Comparison of ENCODE assay signal across 21 cellular contexts in genomic region chr5:140391732-140392131, GRCh38. TPM values are rescaled to one million over a fixed set of nuclear protein-coding genes. Genes with fewer than 3 reads are reported as not detected.
"Had no signal": no experiment of that assay in that cellular context is flagged by ENCODE, and none has a peak within 500 bp of the region (broad histone marks: within the 10 kb centered on the region; RNA-seq: fewer than 3 reads in every experiment).

No MANE protein-coding gene starts in this region.

- H3K4me3 ChIP-seq: body of pancreas, pancreas, right lobe of liver, smooth muscle cell, testis had no signal

- H3K4me1 ChIP-seq: body of pancreas, foreskin keratinocyte, pancreas, testis had no signal

- H3K9me3 ChIP-seq: body of pancreas, pancreas, right lobe of liver, testis had no signal

- DNase-seq: activated B cell treated with CpG ODN at 0.5 μM for 24 hours; activated CD4-positive, alpha-beta T cell treated with anti-CD3 and anti-CD28 coated beads for 48 hours; activated CD8-positive, alpha-beta memory T cell treated with anti-CD3 and anti-CD28 coated beads, Interleukin-2, amount 50 U/mL, for 4 hours; activated naive CD4-positive, alpha-beta T cell treated with anti-CD3 and anti-CD28 coated beads for 36 hours; activated T-cell treated with anti-CD3 and anti-CD28 coated beads, Interleukin-2, amount 50 U/mL, for 4 hours; body of pancreas; dermis blood vessel endothelial cell; effector memory CD4-positive, alpha-beta T cell; glutamatergic neuron; mesenchymal stem cell; naive thymus-derived CD8-positive, alpha-beta T cell; pancreas; stimulated activated CD4-positive, alpha-beta T cell treated with anti-CD3 and anti-CD28 coated beads, Interleukin-4, amount 100 ng/mL, for 1 hour; T-cell; testis had no signal

- H3K36me3 ChIP-seq: pancreas, right lobe of liver had no signal

- H3K4me2 ChIP-seq: smooth muscle cell had no signal

- H3K27me3 ChIP-seq: body of pancreas, foreskin keratinocyte, pancreas, right lobe of liver, testis had no signal

- ATAC-seq: activated T-cell treated with anti-CD3 and anti-CD28 coated beads, Interleukin-2, amount 50 U/mL, for 4 hours; body of pancreas; foreskin keratinocyte; naive thymus-derived CD8-positive, alpha-beta T cell; pancreas; T-cell had no signal

- H3K27ac ChIP-seq: body of pancreas, foreskin keratinocyte, pancreas, testis had no signal

RNA-seq across cellular contexts. Expression of gene SLC4A9, which starts 31.7 kb away (rescaled TPM):
- total RNA-seq: activated B cell treated with CpG ODN at 0.5 μM for 24 hours; activated T-cell treated with anti-CD3 and anti-CD28 coated beads, Interleukin-2, amount 50 U/mL, for 4 hours; body of pancreas; dermis blood vessel endothelial cell; endothelial cell of umbilical vein; fibroblast of lung; naive thymus-derived CD8-positive, alpha-beta T cell; pulmonary artery endothelial cell; right lobe of liver; smooth muscle cell had no signal
- polyA plus RNA-seq: endothelial cell of umbilical vein; fibroblast of lung; naive thymus-derived CD8-positive, alpha-beta T cell; smooth muscle cell had no signal
